ENCODE assay signal across 21 cellular contexts in genomic region chr4:6282247-6282646, GRCh38. TPM values are rescaled to one million over a fixed set of nuclear protein-coding genes. Genes with fewer than 3 reads are reported as not detected.
A peak's percentile ranks its signal among the peaks of the same experiment; 100 is the strongest.
DNase-seq lines count a peak whose midpoint lies in the region; ATAC-seq and TF ChIP-seq lines count a peak whose summit lies in the region.
"Had no signal": no experiment of that assay in that cellular context is flagged by ENCODE, and none has a peak within 500 bp of the region (broad histone marks: within the 10 kb centered on the region; RNA-seq: fewer than 3 reads in every experiment).

No MANE protein-coding gene starts in this region.

- ATAC-seq in lung (ENCODE audit: insufficient read depth, low FRiP score) (no peak), HG02623 (IDR thresholded peaks at IDR 0.05; ENCODE audit: unreplicated experiment) (no peak)
- ATAC-seq: gastrocnemius medialis; stimulated activated naive CD8-positive, alpha-beta T cell treated with anti-CD3 and anti-CD28 coated beads, Interleukin-15, amount 100 ng/mL, for 72 hours; T-helper 17 cell had no signal

- no peaks in the 10 kb centered on the region for H3K36me3 Mint-ChIP-seq in type B pancreatic cell

- no peaks in the 10 kb centered on the region for H3K9me3 ChIP-seq in adipocyte (ENCODE audit: control insufficient read depth, low read length)
- H3K9me3 ChIP-seq in lung (ENCODE audit: control insufficient read depth in 2 of 2, insufficient read depth in 1 of 2, low read length in 1 of 2), result no peaks in the 10 kb centered on the region
- H3K9me3 ChIP-seq: gastrocnemius medialis had no signal

- H3K9ac ChIP-seq in adipocyte (ENCODE audit: low read length), result no peak overlapping the region

- H3K4me1 ChIP-seq in adipocyte (ENCODE audit: control insufficient read depth, insufficient read depth, low read length), result peaks cover 19% of the 10 kb centered on the region
- peaks cover 9 to 42% of the 10 kb centered on the region in 2 donors for H3K4me1 ChIP-seq in lung (ENCODE audit: control insufficient read depth in 2 of 2, insufficient read depth in 2 of 2, low read length in 2 of 2)
- H3K4me1 ChIP-seq: gastrocnemius medialis had no signal

- H3K4me3 Mint-ChIP-seq in type B pancreatic cell, result no peak overlapping the region
- H3K4me3 Mint-ChIP-seq: activated naive CD4-positive, alpha-beta T cell treated with anti-CD3 and anti-CD28 coated beads for 36 hours; stimulated activated naive CD8-positive, alpha-beta T cell treated with anti-CD3 and anti-CD28 coated beads, Interleukin-15, amount 100 ng/mL, for 72 hours; T-helper 17 cell had no signal

- H3K4me3 ChIP-seq in adipocyte (ENCODE audit: low read length), result no peak overlapping the region
- H3K4me3 ChIP-seq in lung, result no peak overlapping the region
- H3K4me3 ChIP-seq: gastrocnemius medialis had no signal

- H3K27ac ChIP-seq in lung (ENCODE audit: low read depth in 1 of 2, low read length in 1 of 2), result peak overlapping the region in 1 of 2 donors; percentile 62
- H3K27ac ChIP-seq: brain microvascular endothelial cell, C4-2B, gastrocnemius medialis had no signal

- H3K4me1 Mint-ChIP-seq in type B pancreatic cell (ENCODE audit: unreplicated experiment), result no peaks in the 10 kb centered on the region

- 35 to 51% methylated on average over 8 of the region's 8 CpGs for WGBS in lung, 2 donors

- no peaks in the 10 kb centered on the region for H3K27me3 Mint-ChIP-seq in type B pancreatic cell
- H3K27me3 Mint-ChIP-seq: stimulated activated naive CD8-positive, alpha-beta T cell treated with anti-CD3 and anti-CD28 coated beads, Interleukin-15, amount 100 ng/mL, for 72 hours; T-helper 17 cell had no signal

- no peaks in the 10 kb centered on the region for H3K9me3 Mint-ChIP-seq in type B pancreatic cell
- H3K9me3 Mint-ChIP-seq: activated naive CD4-positive, alpha-beta T cell treated with anti-CD3 and anti-CD28 coated beads for 36 hours; stimulated activated naive CD8-positive, alpha-beta T cell treated with anti-CD3 and anti-CD28 coated beads, Interleukin-15, amount 100 ng/mL, for 72 hours had no signal

- TF ChIP-seq CTCF in lung (IDR thresholded peaks at IDR 0.05; ENCODE audit: control extremely low read depth, extremely low read depth), result no peak
- no peak for TF ChIP-seq CTCF in type B pancreatic cell (conservative IDR thresholded peaks at IDR 0.05)

- no peaks in the 10 kb centered on the region for H3K27me3 ChIP-seq in adipocyte (replicated peaks; ENCODE audit: control insufficient read depth, insufficient read depth, low read length)
- H3K27me3 ChIP-seq in lung (ENCODE audit: control insufficient read depth, insufficient read depth), result no peaks in the 10 kb centered on the region
- H3K27me3 ChIP-seq: brain microvascular endothelial cell, gastrocnemius medialis had no signal

- DNase-seq in adipocyte (ENCODE audit: low read depth) (peak; percentile 28), fibroblast of gingiva (ENCODE audit: low read depth) (peak; percentile 43), lung (ENCODE audit: low spot score) (peak; percentile 51), type B pancreatic cell (ENCODE audit: extremely low spot score, unreplicated experiment) (no peak), midbrain (lab: John Stamatoyannopoulos, UW) (no peak), AG20443 (ENCODE audit: low spot score) (no peak)
- DNase-seq: activated CD8-positive, alpha-beta memory T cell treated with anti-CD3 and anti-CD28 coated beads, Interleukin-2, amount 50 U/mL, for 48 hours; activated naive CD4-positive, alpha-beta T cell treated with anti-CD3 and anti-CD28 coated beads for 36 hours; brain microvascular endothelial cell; DMS79 treated with DMSO at 0.1 percent for 48 hours; effector memory CD4-positive, alpha-beta T cell; gastrocnemius medialis; mesendoderm; NCI-H345; NK-92 treated with Interleukin-12 subunit alpha and Interleukin-12 subunit beta, amount 100 ng/mL, for 24 hours; occipital lobe; SHP77; stimulated activated naive CD8-positive, alpha-beta T cell treated with anti-CD3 and anti-CD28 coated beads, Interleukin-15, amount 100 ng/mL, for 72 hours; T-helper 17 cell had no signal

- peaks cover 83% of the 10 kb centered on the region for H3K36me3 ChIP-seq in adipocyte (ENCODE audit: control insufficient read depth, insufficient read depth, low read length, severe bottlenecking)
- peaks cover 0 to 23% of the 10 kb centered on the region in 2 donors for H3K36me3 ChIP-seq in lung (ENCODE audit: control insufficient read depth in 2 of 2, insufficient read depth in 2 of 2, low read length in 2 of 2)
- H3K36me3 ChIP-seq: brain microvascular endothelial cell had no signal

- peak overlapping the region; percentile 39 for H3K27ac Mint-ChIP-seq in type B pancreatic cell
- H3K27ac Mint-ChIP-seq: activated naive CD4-positive, alpha-beta T cell treated with anti-CD3 and anti-CD28 coated beads for 36 hours; T-helper 17 cell had no signal

RNA-seq across cellular contexts. Expression of gene WFS1, which starts 12.6 kb away (rescaled TPM):
- total RNA-seq in lung (10 to 100 TPM; 28.6 to 76.0 TPM), type B pancreatic cell (ENCODE audit: low replicate concordance) (41.1 and 48.7 TPM in 2 replicates)
- polyA plus RNA-seq in lung, result 10 to 100 TPM; 26.5 to 31.7 TPM

Comparison
In these comparisons a context has a peak if more than half of its experiments do, and no peak if none do; other contexts are left out.
1. DNase-seq: peak in adipocyte (single experiment), fibroblast of gingiva (single experiment) and lung (single experiment); none in type B pancreatic cell (single experiment), midbrain (single experiment) and AG20443 (single experiment).